8 cellular contexts compared by ENCODE assay signal in the genomic region with DNA sequence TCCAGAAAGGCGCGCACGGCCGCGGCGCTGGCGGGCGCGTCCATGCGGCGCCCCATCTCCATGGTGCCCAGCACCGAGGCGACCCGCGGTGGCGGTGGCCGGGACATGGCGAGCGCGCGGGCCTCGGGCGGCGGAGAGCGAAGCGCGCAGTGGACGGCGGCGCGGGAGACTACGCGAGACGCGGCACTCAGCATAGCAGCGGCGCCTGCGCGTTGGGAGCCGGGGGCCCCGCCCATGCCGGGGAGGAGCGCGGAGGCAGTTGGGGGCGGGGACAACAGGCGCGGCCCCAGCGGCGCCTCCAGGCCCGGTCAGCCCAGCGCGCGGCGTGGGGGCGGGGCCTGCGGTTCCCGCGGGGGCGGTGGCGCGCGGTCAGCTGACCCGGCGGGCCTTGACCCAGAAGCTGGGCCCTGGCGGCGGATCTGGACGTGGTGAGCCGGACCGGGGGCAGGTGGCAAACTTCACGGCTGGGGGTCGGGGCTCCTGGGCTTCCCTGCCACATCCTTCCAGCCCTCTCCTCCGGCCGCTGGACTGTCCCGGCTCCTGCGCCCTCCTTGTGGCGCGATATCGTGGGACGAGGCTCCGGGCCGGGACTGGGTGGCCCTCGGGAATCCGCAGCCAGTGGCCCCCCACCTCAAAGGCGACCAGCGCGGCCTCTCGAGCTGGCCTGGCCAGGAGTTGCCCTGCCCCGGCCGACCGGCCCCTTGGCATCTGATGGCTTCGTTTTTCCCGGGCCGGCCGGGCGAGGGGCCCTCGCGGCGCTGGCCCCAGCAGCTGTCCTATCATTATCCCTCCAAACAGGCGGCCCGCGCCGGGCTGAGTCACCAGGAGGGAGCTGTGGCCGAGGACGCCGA. TPM values are rescaled to one million over a fixed set of nuclear protein-coding genes. Genes with fewer than 3 reads are reported as not detected.
A peak's percentile ranks its signal among the peaks of the same experiment; 100 is the strongest.
DNase-seq lines count a peak whose midpoint lies in the region; ATAC-seq and TF ChIP-seq lines count a peak whose summit lies in the region.

Gene AKR7A2, minus strand, starts transcription at position 214 of the 851 bp plus-strand sequence. Its CDS starts 20 bp downstream, at position 194.
A gene with protein sequence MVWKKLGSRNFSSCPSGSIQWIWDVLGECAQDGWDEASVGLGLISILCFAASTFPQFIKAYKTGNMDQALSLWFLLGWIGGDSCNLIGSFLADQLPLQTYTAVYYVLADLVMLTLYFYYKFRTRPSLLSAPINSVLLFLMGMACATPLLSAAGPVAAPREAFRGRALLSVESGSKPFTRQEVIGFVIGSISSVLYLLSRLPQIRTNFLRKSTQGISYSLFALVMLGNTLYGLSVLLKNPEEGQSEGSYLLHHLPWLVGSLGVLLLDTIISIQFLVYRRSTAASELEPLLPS (plus strand): TSS at position 396 of the 851 bp plus-strand sequence. CDS start 5,352 bp downstream, outside the sequence.

- ATAC-seq in HG02571 (IDR thresholded peaks at IDR 0.05; ENCODE audit: unreplicated experiment): peak; percentile 63
- peak; percentile 84 for ATAC-seq in SK-N-SH treated with all-trans-retinoic acid at 6 μM for 48 hours
- peak; percentile 97 for ATAC-seq in omental fat pad (ENCODE audit: low FRiP score)

- peaks cover 35% of the 10 kb centered on the region for H3K4me1 Mint-ChIP-seq in activated naive CD8-positive, alpha-beta T cell (ENCODE audit: low read depth)

- peak within 1 kb of the TSS; percentile 82 for H3K4me3 ChIP-seq in GM06990 (replicated peaks; ENCODE audit: low read depth, low read length)
- H3K4me3 ChIP-seq in NB4 (ENCODE audit: low read depth, low read length): peak within 1 kb of the TSS; percentile 71
- peak within 1 kb of the TSS; percentile 71 for H3K4me3 ChIP-seq in suprapubic skin

- no peaks in the 10 kb centered on the region for H3K27me3 Mint-ChIP-seq in activated naive CD8-positive, alpha-beta T cell

- peaks cover 8% of the 10 kb centered on the region for H3K36me3 Mint-ChIP-seq in activated naive CD8-positive, alpha-beta T cell

- no CpG with 5 or more reads among the region's 105 CpGs for WGBS in suprapubic skin

- peak within 1 kb of the TSS; percentile 82 for H3K27ac ChIP-seq in suprapubic skin

- peaks cover 53% of the 10 kb centered on the region for H3K4me1 ChIP-seq in suprapubic skin

- peak within 1 kb of the TSS; percentile 92 for H3K4me3 Mint-ChIP-seq in activated naive CD8-positive, alpha-beta T cell

- H3K9me3 Mint-ChIP-seq in activated naive CD8-positive, alpha-beta T cell (ENCODE audit: low read depth): no peaks in the 10 kb centered on the region

- peak within 1 kb of the TSS; percentile 64 for H3K27ac Mint-ChIP-seq in activated naive CD8-positive, alpha-beta T cell

- H3K27me3 ChIP-seq in GM06990 (replicated peaks; ENCODE audit: control insufficient read depth, insufficient read depth, low read length) (no peaks in the 10 kb centered on the region), suprapubic skin (no peaks in the 10 kb centered on the region)

- no peaks in the 10 kb centered on the region for H3K9me3 ChIP-seq in suprapubic skin

- no peak for TF ChIP-seq CTCF in GM06990 (IDR thresholded peaks at IDR 0.05; ENCODE audit: insufficient read depth, low read length, poor library complexity, severe bottlenecking)
- TF ChIP-seq CTCF in NB4 (IDR thresholded peaks at IDR 0.05; ENCODE audit: low read depth, low read length): no peak
- no peak for TF ChIP-seq CTCF in omental fat pad (IDR thresholded peaks at IDR 0.05)
- peak in 1 of 2 donors; percentile 10 for TF ChIP-seq CTCF in suprapubic skin (IDR thresholded peaks at IDR 0.05)

- peak; percentile 77 for TF ChIP-seq POLR2A in NB4 (IDR thresholded peaks at IDR 0.05; ENCODE audit: extremely low read depth, insufficient read length)
- TF ChIP-seq POLR2A in suprapubic skin (IDR thresholded peaks at IDR 0.05): no peak

- TF ChIP-seq EP300 in suprapubic skin (IDR thresholded peaks at IDR 0.05): no peak

- no peaks in the 10 kb centered on the region; the same call in 1 of the 2 replicates for H3K36me3 ChIP-seq in GM06990 (ENCODE audit: control insufficient read depth, insufficient read depth, low read length)
- H3K36me3 ChIP-seq in suprapubic skin: peaks cover 12% of the 10 kb centered on the region

- DNase-seq in GM06990 (ENCODE audit: extremely low read depth, insufficient read length) (peak; percentile 94), NB4 (ENCODE audit: low read depth) (peak; percentile 91), glomerular endothelial cell (ENCODE audit: extremely low read depth, low read depth, low spot score) (no peak), omental fat pad (ENCODE audit: low spot score) (peak; percentile 68), suprapubic skin (ENCODE audit: low spot score in 2 of 2) (peak; percentile 92 to 94)

TF ChIP-seq in SK-N-SH treated with all-trans-retinoic acid at 6 μM for 48 hours, 23 proteins besides CTCF, POLR2A, EP300 and RAD21:
- no peak for TF ChIP-seq TOX (CRISPR knock-in tag; IDR thresholded peaks at IDR 0.05; ENCODE audit: borderline replicate concordance)
- TF ChIP-seq RARB (CRISPR knock-in tag; IDR thresholded peaks at IDR 0.05): no peak
- TF ChIP-seq TSHZ2 (CRISPR knock-in tag; IDR thresholded peaks at IDR 0.05): no peak
- TF ChIP-seq ZFP30 (CRISPR knock-in tag; IDR thresholded peaks at IDR 0.05): no peak
- TF ChIP-seq, protein P1, sequence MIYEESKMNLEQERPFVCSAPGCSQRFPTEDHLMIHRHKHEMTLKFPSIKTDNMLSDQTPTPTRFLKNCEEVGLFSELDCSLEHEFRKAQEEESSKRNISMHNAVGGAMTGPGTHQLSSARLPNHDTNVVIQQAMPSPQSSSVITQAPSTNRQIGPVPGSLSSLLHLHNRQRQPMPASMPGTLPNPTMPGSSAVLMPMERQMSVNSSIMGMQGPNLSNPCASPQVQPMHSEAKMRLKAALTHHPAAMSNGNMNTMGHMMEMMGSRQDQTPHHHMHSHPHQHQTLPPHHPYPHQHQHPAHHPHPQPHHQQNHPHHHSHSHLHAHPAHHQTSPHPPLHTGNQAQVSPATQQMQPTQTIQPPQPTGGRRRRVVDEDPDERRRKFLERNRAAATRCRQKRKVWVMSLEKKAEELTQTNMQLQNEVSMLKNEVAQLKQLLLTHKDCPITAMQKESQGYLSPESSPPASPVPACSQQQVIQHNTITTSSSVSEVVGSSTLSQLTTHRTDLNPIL (CRISPR knock-in tag; IDR thresholded peaks at IDR 0.05; ENCODE audit: low read depth): no peak
- TF ChIP-seq CSDC2 (CRISPR knock-in tag; IDR thresholded peaks at IDR 0.05): no peak

RNA-seq across cellular contexts. Expression of gene AKR7A2, which starts in this region (rescaled TPM):
- total RNA-seq in glomerular endothelial cell: 100.0 and 142 TPM in 2 replicates
- 10 to 100 TPM; 51.6 to 73.6 (median 59.0) TPM for total RNA-seq in omental fat pad
- 10 to 100 TPM; 64.8 to 95.6 (median 69.4) TPM for total RNA-seq in suprapubic skin

RNA-seq across cellular contexts. Expression of the second gene that starts in this region (rescaled TPM):
- total RNA-seq in glomerular endothelial cell: 19.0 and 20.1 TPM in 2 replicates
- 10 to 100 TPM in 3 of 4 donors, 1 to 10 TPM in 1; 9.6 to 21.1 (median 13.6) TPM for total RNA-seq in omental fat pad
- total RNA-seq in suprapubic skin: 10 to 100 TPM; 10.5 to 14.0 (median 12.5) TPM
